8 cellular contexts compared by ENCODE assay signal in genomic region chr3:57060089-57060829, GRCh38. TPM values are rescaled to one million over a fixed set of nuclear protein-coding genes. Genes with fewer than 3 reads are reported as not detected.
DNase-seq lines count a peak whose midpoint lies in the region; ATAC-seq and TF ChIP-seq lines count a peak whose summit lies in the region.

Gene SPATA12, plus strand, starts transcription at chr3:57060664. Its CDS starts 13,031 bp downstream, at chr3:57073695.

- no peak within 1 kb of the TSS for H3K27ac Mint-ChIP-seq in CD8-positive, alpha-beta T cell

- no peaks in the 10 kb centered on the region for H3K36me3 Mint-ChIP-seq in CD8-positive, alpha-beta T cell

- no peak within 1 kb of the TSS for H3K4me3 Mint-ChIP-seq in CD8-positive, alpha-beta T cell

- no peaks in the 10 kb centered on the region for H4K20me1 ChIP-seq in OCI-LY1 (ENCODE audit: insufficient read depth, low read length)

- H3K9ac ChIP-seq in OCI-LY1 (ENCODE audit: low read length), result peak within 1 kb of the TSS; percentile 25; the same call in 1 of the 2 replicates

- TF ChIP-seq CTCF in OCI-LY1 (IDR thresholded peaks at IDR 0.05; ENCODE audit: low read length) (no peak), epithelial cell of proximal tubule (conservative IDR thresholded peaks at IDR 0.05; ENCODE audit: low read depth, low read length) (no peak), mucosa of descending colon (IDR thresholded peaks at IDR 0.05) (no peak)
- no peak for TF ChIP-seq CTCF in CD8-positive, alpha-beta T cell (IDR thresholded peaks at IDR 0.05)

- no peaks in the 10 kb centered on the region for H3F3A ChIP-seq in OCI-LY1 (ENCODE audit: insufficient read depth, low read length)

- H3K79me2 ChIP-seq in OCI-LY1 (ENCODE audit: insufficient read depth, low read length), result no peaks in the 10 kb centered on the region

- H3K4me1 ChIP-seq in OCI-LY1 (ENCODE audit: insufficient read depth, low read length, severe bottlenecking) (peaks cover 56% of the 10 kb centered on the region), mucosa of descending colon (ENCODE audit: low read depth) (peaks cover 4% of the 10 kb centered on the region)
- H3K4me1 ChIP-seq in CD8-positive, alpha-beta T cell (ENCODE audit: insufficient read depth, low read length), result no peaks in the 10 kb centered on the region

- intact Hi-C loops in mucosa of descending colon (cut with DNase I, micrococcal nuclease), result no loop called here
- intact Hi-C loops in CD8-positive, alpha-beta T cell (cut with DNase I, micrococcal nuclease), result no loop called here

- peak within 1 kb of the TSS; percentile 69 for H3K27ac ChIP-seq in OCI-LY1 (ENCODE audit: low read depth, low read length, poor library complexity, severe bottlenecking)
- H3K27ac ChIP-seq in CD8-positive, alpha-beta T cell (ENCODE audit: low read depth, low read length), result no peak within 1 kb of the TSS

- H2AFZ ChIP-seq in OCI-LY1 (ENCODE audit: low read length), result no peak within 1 kb of the TSS

- no peaks in the 10 kb centered on the region for H3K9me2 ChIP-seq in OCI-LY1 (ENCODE audit: low read depth, low read length)

- no peaks in the 10 kb centered on the region for H3K9me3 Mint-ChIP-seq in CD8-positive, alpha-beta T cell

- POLR2A ChIA-PET in CD8-positive, alpha-beta T cell (lab: Charles Lee), result no interaction called here

- H3K4me2 ChIP-seq in OCI-LY1 (ENCODE audit: low read length), result peak within 1 kb of the TSS; percentile 38; the same call in 1 of the 2 replicates

- no peaks in the 10 kb centered on the region for H3K36me3 ChIP-seq in OCI-LY1 (ENCODE audit: insufficient read depth, low read length)
- no peaks in the 10 kb centered on the region for H3K36me3 ChIP-seq in mucosa of descending colon (ENCODE audit: low read depth)
- H3K36me3 ChIP-seq in CD8-positive, alpha-beta T cell (ENCODE audit: insufficient read depth, low read length), result no peaks in the 10 kb centered on the region

- peak; percentile 99 for ATAC-seq in mucosa of descending colon
- ATAC-seq in CD8-positive, alpha-beta T cell, result no peak
- no peak for ATAC-seq in HG03439 (IDR thresholded peaks at IDR 0.05; ENCODE audit: unreplicated experiment)

- peak; percentile 28 for DNase-seq in NCI-H2029 (lab: John Stamatoyannopoulos, UW)
- DNase-seq in NCI-H2029 treated with DMSO at 0.1 percent for 48 hours (lab: John Stamatoyannopoulos, UW), result no peak
- DNase-seq in epithelial cell of proximal tubule (ENCODE audit: low read depth), result peak; percentile 71
- DNase-seq in mucosa of descending colon, result peak; percentile 80 to 88 (median 81)
- no peak for DNase-seq in activated gamma-delta T cell treated with Interleukin-2 at 50 U/mL for 16 hours
- no peak for DNase-seq in CD8-positive, alpha-beta T cell

- peaks cover 6% of the 10 kb centered on the region for H3K27me3 Mint-ChIP-seq in CD8-positive, alpha-beta T cell (ENCODE audit: low read depth)

- no peak within 1 kb of the TSS for H3K4me3 ChIP-seq in OCI-LY1 (ENCODE audit: low read depth, low read length, poor library complexity, severe bottlenecking)
- H3K4me3 ChIP-seq in epithelial cell of proximal tubule (ENCODE audit: low read depth, low read length), result peak within 1 kb of the TSS; percentile 38
- no peak within 1 kb of the TSS for H3K4me3 ChIP-seq in mucosa of descending colon
- no peak within 1 kb of the TSS for H3K4me3 ChIP-seq in CD8-positive, alpha-beta T cell (ENCODE audit: low read depth, low read length)

- H3K9me3 ChIP-seq in OCI-LY1 (ENCODE audit: low read length), result no peaks in the 10 kb centered on the region
- H3K9me3 ChIP-seq in mucosa of descending colon, result no peaks in the 10 kb centered on the region
- no peaks in the 10 kb centered on the region for H3K9me3 ChIP-seq in CD8-positive, alpha-beta T cell (ENCODE audit: low read length)

- no peaks in the 10 kb centered on the region for H3K4me1 Mint-ChIP-seq in CD8-positive, alpha-beta T cell (ENCODE audit: low read depth)

- H3K27me3 ChIP-seq in OCI-LY1 (ENCODE audit: insufficient read depth, low read length), result no peaks in the 10 kb centered on the region
- H3K27me3 ChIP-seq in CD8-positive, alpha-beta T cell (ENCODE audit: insufficient read depth, low read length), result no peaks in the 10 kb centered on the region

- CTCF ChIA-PET in CD8-positive, alpha-beta T cell (lab: Charles Lee), result no interaction called here

RNA-seq across cellular contexts. Expression of gene SPATA12, which starts in this region (rescaled TPM):
- total RNA-seq in epithelial cell of proximal tubule (0.06 and 0.43 TPM in 2 replicates), mucosa of descending colon (under 1 TPM in 1 of 3 donors, not detected in 2; 0.14 TPM)
- total RNA-seq in CD8-positive, alpha-beta T cell, result not detected

Comparison
In these comparisons a context has a peak if more than half of its experiments do, and no peak if none do; other contexts are left out.
1. Peak in DNase-seq and H3K4me3 ChIP-seq in epithelial cell of proximal tubule; RNA of the gene not detected or under 1 TPM.
2. Peak in DNase-seq and ATAC-seq in mucosa of descending colon; RNA of the gene not detected or under 1 TPM.